8 cellular contexts compared by ENCODE assay signal in the genomic region with DNA sequence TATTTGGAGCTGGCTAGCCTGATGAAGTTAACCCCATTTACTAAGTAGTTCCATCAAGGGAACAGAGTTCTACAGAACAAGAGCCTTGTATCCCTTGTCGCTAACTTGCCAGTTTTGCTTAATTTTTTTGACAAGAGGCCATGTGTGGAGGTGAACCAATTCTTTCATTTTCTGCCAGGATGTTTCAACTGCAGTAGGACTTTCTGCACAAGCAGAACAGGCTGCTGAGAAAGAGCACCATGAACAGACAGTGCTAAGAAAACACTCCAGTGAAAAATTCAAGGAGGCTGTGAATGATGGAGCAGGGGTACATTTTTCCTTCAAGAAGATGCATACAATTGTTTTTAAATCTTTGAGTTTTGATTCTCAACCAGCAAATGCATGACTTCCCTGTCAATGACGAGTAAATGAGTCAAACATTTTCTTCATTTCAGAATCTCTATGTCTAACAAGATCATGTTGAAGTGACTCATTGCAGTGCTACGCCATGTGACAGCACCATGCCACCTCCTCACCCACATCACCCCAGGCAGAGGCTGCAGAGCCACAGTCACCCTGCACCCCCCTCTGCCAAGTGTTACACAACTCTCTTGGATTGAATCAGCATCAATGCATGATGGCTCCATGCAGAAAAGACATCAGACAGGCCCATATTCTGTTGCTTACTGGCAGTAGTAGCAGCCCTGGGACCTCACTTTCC.
DNase-seq lines count a peak whose midpoint lies in the region; ATAC-seq and TF ChIP-seq lines count a peak whose summit lies in the region.

No MANE protein-coding gene starts in this region.

- H3K27ac Mint-ChIP-seq in osteocyte (ENCODE audit: unreplicated experiment): peak overlapping the region; percentile 39

- ATAC-seq in HG03039 (IDR thresholded peaks at IDR 0.05; ENCODE audit: unreplicated experiment): no peak

- H3K9me3 Mint-ChIP-seq in osteocyte (ENCODE audit: unreplicated experiment): no peaks in the 10 kb centered on the region

- DNase-seq in GM04503 (ENCODE audit: low read depth) (peak; percentile 87), SW480 (ENCODE audit: low spot score) (peak; percentile 36), cardiac fibroblast (ENCODE audit: low read depth in 2 of 2) (peak; percentile 69 to 94), osteocyte (ENCODE audit: extremely low spot score, unreplicated experiment) (peak; percentile 82), NCI-H748 treated with DMSO at 0.1 percent for 48 hours (lab: John Stamatoyannopoulos, UW) (no peak), NCI-H524 (lab: John Stamatoyannopoulos, UW) (no peak), KBM-7 (no peak)

- no peaks in the 10 kb centered on the region for H3K36me3 Mint-ChIP-seq in osteocyte (ENCODE audit: unreplicated experiment)

- in situ Hi-C loops in KBM-7 (cut with MboI; ENCODE audit: low pct_unique_long_range_greater_than_20kb, low sequenced_read_pairs): no loop called here

- peaks cover 16% of the 10 kb centered on the region for H3K4me1 Mint-ChIP-seq in osteocyte (ENCODE audit: unreplicated experiment)

- TF ChIP-seq CTCF in cardiac fibroblast (IDR thresholded peaks at IDR 0.05; ENCODE audit: low read depth, low read length): no peak
- no peak for TF ChIP-seq CTCF in osteocyte (IDR thresholded peaks at IDR 0.05)

- no peak overlapping the region for H3K4me3 Mint-ChIP-seq in osteocyte (ENCODE audit: unreplicated experiment)

- no peak overlapping the region for H3K4me3 ChIP-seq in cardiac fibroblast (replicated peaks in 1 of 2; ENCODE audit: low read depth in 2 of 2, low read length in 2 of 2)

- H3K27me3 Mint-ChIP-seq in osteocyte (ENCODE audit: unreplicated experiment): no peaks in the 10 kb centered on the region

Comparison
In these comparisons a context has a peak if more than half of its experiments do, and no peak if none do; other contexts are left out.
1. DNase-seq: peak in GM04503 (single experiment), SW480 (single experiment), cardiac fibroblast (2 of 2) and osteocyte (single experiment); none in NCI-H748 treated with DMSO at 0.1 percent for 48 hours (single experiment), NCI-H524 (0 of 2) and KBM-7 (single experiment).